ENCODE assay signal across 8 cellular contexts in the genomic region with DNA sequence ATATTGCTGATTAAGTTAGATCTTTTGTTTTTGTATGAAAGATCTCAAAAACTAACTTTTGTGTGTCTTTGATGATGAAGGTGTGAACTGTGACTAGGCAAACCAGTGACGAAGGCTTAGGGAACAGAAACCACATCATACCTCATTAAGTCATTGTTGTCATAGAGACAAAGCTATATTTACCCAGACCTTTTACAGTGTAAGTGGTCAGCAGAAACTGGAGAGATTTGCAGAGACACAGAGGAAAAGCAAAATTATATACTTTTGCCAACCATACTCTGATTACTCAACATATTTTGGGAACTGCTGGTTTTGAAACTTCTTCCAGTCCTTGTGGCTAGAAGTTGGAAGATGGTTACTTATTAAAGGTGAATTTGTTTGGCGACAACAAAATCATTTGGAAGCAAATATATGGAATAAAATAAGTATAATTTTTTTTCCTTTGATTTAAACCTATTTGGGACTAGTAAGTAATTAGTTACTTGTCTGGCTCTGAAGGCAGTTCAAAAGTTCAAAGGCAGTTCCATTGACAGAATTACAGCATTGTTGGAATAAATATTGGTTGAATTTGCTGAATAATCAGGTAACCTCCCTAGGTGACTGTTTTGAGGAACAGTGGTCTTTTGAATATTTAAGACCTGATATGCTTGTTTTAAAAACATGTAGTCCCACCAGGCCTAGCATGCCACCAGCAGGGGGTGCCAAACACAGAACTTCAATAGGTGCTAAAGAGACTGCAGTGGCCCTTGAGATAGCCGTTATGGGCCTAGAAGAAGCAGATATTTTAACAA.
DNase-seq lines count a peak whose midpoint lies in the region; ATAC-seq and TF ChIP-seq lines count a peak whose summit lies in the region.

No MANE protein-coding gene starts in this region.

- DNase-seq in DND-41 (peak; percentile 64), RKO (ENCODE audit: low spot score) (peak; percentile 37), glomerular endothelial cell (ENCODE audit: extremely low read depth, low read depth, low spot score) (peak; percentile 48), renal cortical epithelial cell (ENCODE audit: low read depth) (peak; percentile 93), DMS79 (lab: John Stamatoyannopoulos, UW) (no peak)
- DNase-seq in activated T-helper 1 cell treated with anti-CD3 and anti-CD28 coated beads, Interleukin-2, amount 50 U/mL, for 16 hours (ENCODE audit: low read depth in 1 of 2, low spot score in 1 of 2), result peak; percentile 17 to 18

- no peaks in the 10 kb centered on the region for H3K27me3 ChIP-seq in DND-41 (ENCODE audit: insufficient read depth, low read length, poor library complexity)

- H3K9ac ChIP-seq in DND-41 (ENCODE audit: low read depth, low read length), result no peak overlapping the region

- H3K4me1 ChIP-seq in DND-41 (ENCODE audit: insufficient read depth, low read length), result no peaks in the 10 kb centered on the region

- H3K27ac ChIP-seq in DND-41 (ENCODE audit: low read length), result no peak overlapping the region

- H4K20me1 ChIP-seq in DND-41 (ENCODE audit: insufficient read depth, low read length), result no peaks in the 10 kb centered on the region

- no peak overlapping the region for H2AFZ ChIP-seq in DND-41 (ENCODE audit: low read depth, low read length)

- no peak overlapping the region for H3K4me2 ChIP-seq in DND-41 (ENCODE audit: insufficient read depth, low read length)

- no peaks in the 10 kb centered on the region for H3K9me3 ChIP-seq in DND-41 (ENCODE audit: insufficient read depth, low read length, severe bottlenecking)

- H3K79me2 ChIP-seq in DND-41 (ENCODE audit: insufficient read depth, low read length), result no peaks in the 10 kb centered on the region

- no peak overlapping the region for H3K4me3 ChIP-seq in DND-41 (ENCODE audit: low read depth in 1 of 2, low read length in 2 of 2)

- ATAC-seq in DND-41 (ENCODE audit: insufficient read depth, low read depth) (peak; percentile 70), GM21360 (IDR thresholded peaks at IDR 0.05; ENCODE audit: unreplicated experiment) (peak; percentile 99), HG03565 (IDR thresholded peaks at IDR 0.05; ENCODE audit: unreplicated experiment) (peak; percentile 99)

- peak; percentile 71 for TF ChIP-seq CTCF in DND-41 (IDR thresholded peaks at IDR 0.05; ENCODE audit: borderline replicate concordance, extremely low read depth, low read length, poor library complexity, severe bottlenecking)

- peaks cover 5% of the 10 kb centered on the region; the same call in 1 of the 2 replicates for H3K36me3 ChIP-seq in DND-41 (ENCODE audit: insufficient read depth, low read length)
